In genomic region chr2:215657844-215658243, GRCh38 we compare ENCODE assay signal across 11 cellular contexts.
DNase-seq lines count a peak whose midpoint lies in the region; ATAC-seq and TF ChIP-seq lines count a peak whose summit lies in the region.
"Had no signal": no experiment of that assay in that cellular context is flagged by ENCODE, and none has a peak within 500 bp of the region (broad histone marks: within the 10 kb centered on the region; RNA-seq: fewer than 3 reads in every experiment).

No MANE protein-coding gene starts in this region.

- intact Hi-C loops in tibial artery (cut with DNase I; ENCODE audit: low total_unique reads): no loop called here

- no peaks in the 10 kb centered on the region for H3K36me3 Mint-ChIP-seq in activated CD4-positive, alpha-beta memory T cell treated with anti-CD3 and anti-CD28 coated beads, Interleukin-2, amount 10 ng/mL, durations not matched to agents 7 days and 5 days (ENCODE audit: low read depth)
- H3K36me3 Mint-ChIP-seq in stimulated activated naive B cell treated with anti-CD40 and anti-IgM and Interleukin-4, amounts not matched to agents 10 μg/mL and 1 μg/mL and 100 μg/mL, for 72 hours: no peaks in the 10 kb centered on the region
- H3K36me3 Mint-ChIP-seq: activated naive CD4-positive, alpha-beta T cell treated with anti-CD3 and anti-CD28 coated beads, Interleukin-2, amount 50 U/mL, for 24 hours; naive thymus-derived CD8-positive, alpha-beta T cell; WTC11 had no signal

- CTCF ChIA-PET in activated CD4-positive, alpha-beta memory T cell treated with anti-CD3 and anti-CD28 coated beads, Interleukin-2, amount 10 ng/mL, durations not matched to agents 7 days and 5 days (lab: Charles Lee): no interaction called here

- no peaks in the 10 kb centered on the region for H3K9me3 ChIP-seq in tibial artery
- H3K9me3 ChIP-seq: heart left ventricle had no signal

- H3K4me1 Mint-ChIP-seq in activated CD4-positive, alpha-beta memory T cell treated with anti-CD3 and anti-CD28 coated beads, Interleukin-2, amount 10 ng/mL, durations not matched to agents 7 days and 5 days: no peaks in the 10 kb centered on the region
- no peaks in the 10 kb centered on the region for H3K4me1 Mint-ChIP-seq in stimulated activated naive B cell treated with anti-CD40 and anti-IgM and Interleukin-4, amounts not matched to agents 10 μg/mL and 1 μg/mL and 100 μg/mL, for 72 hours
- H3K4me1 Mint-ChIP-seq: activated naive CD4-positive, alpha-beta T cell treated with anti-CD3 and anti-CD28 coated beads, Interleukin-2, amount 50 U/mL, for 24 hours; naive thymus-derived CD8-positive, alpha-beta T cell had no signal

- DNase-seq in HS-5 (ENCODE audit: low read depth) (peak; percentile 74), brain microvascular endothelial cell (peak; percentile 97), kidney epithelial cell (ENCODE audit: low read depth) (peak; percentile 94), tibial artery (peak in 1 of 2 donors; percentile 31), NCI-H748 (lab: John Stamatoyannopoulos, UW; ENCODE audit: unreplicated experiment) (no peak)
- DNase-seq in activated CD4-positive, alpha-beta memory T cell treated with anti-CD3 and anti-CD28 coated beads, Interleukin-2, amount 10 ng/mL, durations not matched to agents 7 days and 5 days: no peak
- DNase-seq in stimulated activated naive B cell treated with anti-CD40 and anti-IgM and Interleukin-4, amounts not matched to agents 10 μg/mL and 1 μg/mL and 100 μg/mL, for 72 hours: no peak
- DNase-seq: heart left ventricle; naive thymus-derived CD8-positive, alpha-beta T cell had no signal

- H3K4me3 ChIP-seq in brain microvascular endothelial cell (ENCODE audit: low read depth, low read length): no peak overlapping the region
- no peak overlapping the region for H3K4me3 ChIP-seq in kidney epithelial cell (ENCODE audit: low read depth, low read length)
- no peak overlapping the region for H3K4me3 ChIP-seq in tibial artery
- H3K4me3 ChIP-seq: heart left ventricle had no signal

- no peak for ATAC-seq in stimulated activated naive B cell treated with anti-CD40 and anti-IgM and Interleukin-4, amounts not matched to agents 10 μg/mL and 1 μg/mL and 100 μg/mL, for 72 hours (replicated peaks)
- ATAC-seq: naive thymus-derived CD8-positive, alpha-beta T cell; WTC11 had no signal

- TF ChIP-seq CTCF in brain microvascular endothelial cell (IDR thresholded peaks at IDR 0.05; ENCODE audit: low read depth, low read length, missing control alignments) (no peak), kidney epithelial cell (IDR thresholded peaks at IDR 0.05; ENCODE audit: insufficient read depth, low read length, poor library complexity, severe bottlenecking) (no peak), tibial artery (IDR thresholded peaks at IDR 0.05) (no peak)

- H3K4me3 Mint-ChIP-seq in activated CD4-positive, alpha-beta memory T cell treated with anti-CD3 and anti-CD28 coated beads, Interleukin-2, amount 10 ng/mL, durations not matched to agents 7 days and 5 days: no peak overlapping the region
- H3K4me3 Mint-ChIP-seq in stimulated activated naive B cell treated with anti-CD40 and anti-IgM and Interleukin-4, amounts not matched to agents 10 μg/mL and 1 μg/mL and 100 μg/mL, for 72 hours: no peak overlapping the region
- H3K4me3 Mint-ChIP-seq: activated naive CD4-positive, alpha-beta T cell treated with anti-CD3 and anti-CD28 coated beads, Interleukin-2, amount 50 U/mL, for 24 hours; naive thymus-derived CD8-positive, alpha-beta T cell; WTC11 had no signal

- no peaks in the 10 kb centered on the region for H3K27me3 ChIP-seq in brain microvascular endothelial cell (replicated peaks)
- H3K27me3 ChIP-seq in kidney epithelial cell (ENCODE audit: control insufficient read depth, insufficient read depth, low read length): no peaks in the 10 kb centered on the region
- no peaks in the 10 kb centered on the region for H3K27me3 ChIP-seq in tibial artery
- H3K27me3 ChIP-seq: heart left ventricle had no signal

- POLR2A ChIA-PET in activated CD4-positive, alpha-beta memory T cell treated with anti-CD3 and anti-CD28 coated beads, Interleukin-2, amount 10 ng/mL, durations not matched to agents 7 days and 5 days (lab: Charles Lee): no interaction called here

- H3K9me3 Mint-ChIP-seq in activated CD4-positive, alpha-beta memory T cell treated with anti-CD3 and anti-CD28 coated beads, Interleukin-2, amount 10 ng/mL, durations not matched to agents 7 days and 5 days: no peaks in the 10 kb centered on the region
- no peaks in the 10 kb centered on the region for H3K9me3 Mint-ChIP-seq in stimulated activated naive B cell treated with anti-CD40 and anti-IgM and Interleukin-4, amounts not matched to agents 10 μg/mL and 1 μg/mL and 100 μg/mL, for 72 hours
- H3K9me3 Mint-ChIP-seq: activated naive CD4-positive, alpha-beta T cell treated with anti-CD3 and anti-CD28 coated beads, Interleukin-2, amount 50 U/mL, for 24 hours; naive thymus-derived CD8-positive, alpha-beta T cell; WTC11 had no signal

- H3K36me3 ChIP-seq in brain microvascular endothelial cell (replicated peaks): no peaks in the 10 kb centered on the region
- H3K36me3 ChIP-seq in kidney epithelial cell (ENCODE audit: control insufficient read depth, insufficient read depth, low read length): no peaks in the 10 kb centered on the region
- H3K36me3 ChIP-seq in tibial artery: no peaks in the 10 kb centered on the region
- H3K36me3 ChIP-seq: heart left ventricle had no signal

- peaks cover 0 to 42% (median 4%) of the 10 kb centered on the region in 4 donors for H3K4me1 ChIP-seq in tibial artery

- no peak overlapping the region for H3K27ac Mint-ChIP-seq in activated CD4-positive, alpha-beta memory T cell treated with anti-CD3 and anti-CD28 coated beads, Interleukin-2, amount 10 ng/mL, durations not matched to agents 7 days and 5 days
- H3K27ac Mint-ChIP-seq in stimulated activated naive B cell treated with anti-CD40 and anti-IgM and Interleukin-4, amounts not matched to agents 10 μg/mL and 1 μg/mL and 100 μg/mL, for 72 hours: no peak overlapping the region
- H3K27ac Mint-ChIP-seq: activated naive CD4-positive, alpha-beta T cell treated with anti-CD3 and anti-CD28 coated beads, Interleukin-2, amount 50 U/mL, for 24 hours; naive thymus-derived CD8-positive, alpha-beta T cell; WTC11 had no signal

- peak overlapping the region; percentile 88 for H3K27ac ChIP-seq in brain microvascular endothelial cell
- peak overlapping the region; percentile 56 to 73 for H3K27ac ChIP-seq in tibial artery

- in situ Hi-C loops in brain microvascular endothelial cell (cut with HindIII; ENCODE audit: low pct_ligation_motif_present, low sequenced_read_pairs): no loop called here

- no peaks in the 10 kb centered on the region for H3K27me3 Mint-ChIP-seq in activated CD4-positive, alpha-beta memory T cell treated with anti-CD3 and anti-CD28 coated beads, Interleukin-2, amount 10 ng/mL, durations not matched to agents 7 days and 5 days
- H3K27me3 Mint-ChIP-seq in stimulated activated naive B cell treated with anti-CD40 and anti-IgM and Interleukin-4, amounts not matched to agents 10 μg/mL and 1 μg/mL and 100 μg/mL, for 72 hours: peaks cover 0 to 6% of the 10 kb centered on the region in 2 donors
- H3K27me3 Mint-ChIP-seq: activated naive CD4-positive, alpha-beta T cell treated with anti-CD3 and anti-CD28 coated beads, Interleukin-2, amount 50 U/mL, for 24 hours had no signal

Comparison
In these comparisons a context has a peak if more than half of its experiments do, and no peak if none do; other contexts are left out.
1. DNase-seq: peak in HS-5 (single experiment), brain microvascular endothelial cell (single experiment) and kidney epithelial cell (single experiment); none in activated CD4-positive, alpha-beta memory T cell treated with anti-CD3 and anti-CD28 coated beads, Interleukin-2, amount 10 ng/mL, durations not matched to agents 7 days and 5 days (single experiment), NCI-H748 (single experiment) and stimulated activated naive B cell treated with anti-CD40 and anti-IgM and Interleukin-4, amounts not matched to agents 10 μg/mL and 1 μg/mL and 100 μg/mL, for 72 hours (single experiment).